In the genomic region with DNA sequence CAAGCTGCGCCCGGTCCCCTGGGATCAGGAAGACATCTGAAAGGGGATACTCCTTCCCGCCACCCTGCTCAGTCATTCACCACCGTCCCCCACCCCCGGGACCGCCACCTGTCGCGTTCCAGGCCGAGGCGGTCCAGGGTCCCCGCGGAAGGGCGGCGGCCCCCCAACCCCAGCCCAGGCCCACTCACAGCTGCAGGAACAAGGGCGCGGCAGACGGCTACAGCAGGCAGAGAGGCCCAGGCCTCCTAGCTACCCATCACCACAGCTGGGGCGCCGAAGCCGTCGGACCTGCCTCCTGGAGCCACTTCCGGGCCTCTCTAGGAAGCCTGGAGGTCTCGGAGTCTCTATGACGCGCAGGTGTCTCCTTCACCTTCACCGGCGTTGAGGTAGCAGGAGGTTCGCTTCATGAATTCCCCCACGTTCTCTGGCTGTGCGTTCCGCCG, we compare ENCODE assay signal across 9 cellular contexts. TPM values are rescaled to one million over a fixed set of nuclear protein-coding genes. Genes with fewer than 3 reads are reported as not detected.
DNase-seq lines count a peak whose midpoint lies in the region; ATAC-seq and TF ChIP-seq lines count a peak whose summit lies in the region.
"Had no signal": no experiment of that assay in that cellular context is flagged by ENCODE, and none has a peak within 500 bp of the region (broad histone marks: within the 10 kb centered on the region; RNA-seq: fewer than 3 reads in every experiment).

A gene with protein sequence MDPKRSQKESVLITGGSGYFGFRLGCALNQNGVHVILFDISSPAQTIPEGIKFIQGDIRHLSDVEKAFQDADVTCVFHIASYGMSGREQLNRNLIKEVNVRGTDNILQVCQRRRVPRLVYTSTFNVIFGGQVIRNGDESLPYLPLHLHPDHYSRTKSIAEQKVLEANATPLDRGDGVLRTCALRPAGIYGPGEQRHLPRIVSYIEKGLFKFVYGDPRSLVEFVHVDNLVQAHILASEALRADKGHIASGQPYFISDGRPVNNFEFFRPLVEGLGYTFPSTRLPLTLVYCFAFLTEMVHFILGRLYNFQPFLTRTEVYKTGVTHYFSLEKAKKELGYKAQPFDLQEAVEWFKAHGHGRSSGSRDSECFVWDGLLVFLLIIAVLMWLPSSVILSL (minus strand): TSS at position 272 of the 443 bp plus-strand sequence. CDS start 10,612 bp downstream, outside the sequence.

- peaks cover 31% of the 10 kb centered on the region for H3K36me3 Mint-ChIP-seq in activated CD4-positive, alpha-beta T cell treated with anti-CD3 and anti-CD28 coated beads for 36 hours (ENCODE audit: low read depth)

- no peak for DNase-seq in AG04450 (ENCODE audit: low read depth, low spot score)
- DNase-seq in GM20000 (ENCODE audit: low spot score) = peak; percentile 78
- peak; percentile 5 for DNase-seq in LHCN-M2 (ENCODE audit: low read depth)
- peak; percentile 82 for DNase-seq in activated CD4-positive, alpha-beta T cell treated with anti-CD3 and anti-CD28 coated beads for 36 hours
- peak; percentile 39 for DNase-seq in effector CD8-positive, alpha-beta T cell (lab: John Stamatoyannopoulos, UW)
- no peak for DNase-seq in sigmoid colon
- DNase-seq in NCI-H1048 (lab: John Stamatoyannopoulos, UW) = no peak
- no peak for DNase-seq in AML-193 (lab: John Stamatoyannopoulos, UW)

- no peak for TF ChIP-seq CTCF in AG04450 (IDR thresholded peaks at IDR 0.05; ENCODE audit: low read depth, low read length)
- no peak for TF ChIP-seq CTCF in GM20000 (IDR thresholded peaks at IDR 0.05; ENCODE audit: extremely low read depth, missing control alignments)
- no peak for TF ChIP-seq CTCF in sigmoid colon (IDR thresholded peaks at IDR 0.05)

- peak within 1 kb of the TSS; percentile 36 for H3K4me3 ChIP-seq in AG04450 (ENCODE audit: low read depth, low read length)
- H3K4me3 ChIP-seq in sigmoid colon = peak within 1 kb of the TSS; percentile 24 to 57 (median 46)

- WGBS in sigmoid colon, 2 donors = 7 to 10% methylated on average over 32 of the region's 32 CpGs

- peak; percentile 80 for ATAC-seq in activated CD4-positive, alpha-beta T cell treated with anti-CD3 and anti-CD28 coated beads for 36 hours

- H3K9me3 ChIP-seq in AG04450 (ENCODE audit: control insufficient read depth, insufficient read depth, low read length) (peaks cover 13% of the 10 kb centered on the region), sigmoid colon (peaks cover 0 to 8% (median 2%) of the 10 kb centered on the region in 4 donors)

- peaks cover 4% of the 10 kb centered on the region for H3K27me3 ChIP-seq in AG04450 (ENCODE audit: control insufficient read depth, insufficient read depth, low read length)
- no peaks in the 10 kb centered on the region for H3K27me3 ChIP-seq in sigmoid colon
- H3K27me3 ChIP-seq: BLaER1 treated with 17β-estradiol and CSF1 and Interleukin-3, amounts not matched to agents 10 nM and 100 nM had no signal

- intact Hi-C loops in activated CD4-positive, alpha-beta T cell treated with anti-CD3 and anti-CD28 coated beads for 36 hours (cut with DNase I, micrococcal nuclease) = loop anchor here in 1 of 2 experiments (1.0 to 2.0 kb wide), 2 partner anchors 159 to 182 kb away; partner anchors contain the start of gene MPHOSPH6
- intact Hi-C loops in sigmoid colon (cut with DNase I) = no loop called here

- H3K4me1 ChIP-seq in sigmoid colon = no peaks in the 10 kb centered on the region
- H3K4me1 ChIP-seq: BLaER1 treated with 17β-estradiol and CSF1 and Interleukin-3, amounts not matched to agents 10 nM and 100 nM had no signal

- no peak for TF ChIP-seq EP300 in sigmoid colon (IDR thresholded peaks at IDR 0.05)

- peaks cover 13% of the 10 kb centered on the region for H3K27me3 Mint-ChIP-seq in activated CD4-positive, alpha-beta T cell treated with anti-CD3 and anti-CD28 coated beads for 36 hours

- POLR2A ChIA-PET in AG04450 (lab: Yijun Ruan, JAX) = no interaction called here
- POLR2A ChIA-PET in activated CD4-positive, alpha-beta T cell treated with anti-CD3 and anti-CD28 coated beads for 36 hours (lab: Charles Lee) = no interaction called here

- CTCF ChIA-PET in AG04450 (lab: Charles Lee) = no interaction called here
- CTCF ChIA-PET in activated CD4-positive, alpha-beta T cell treated with anti-CD3 and anti-CD28 coated beads for 36 hours (lab: Charles Lee) = interaction anchor here (0.7 to 0.8 kb wide), 2 partner anchors 39 to 251 kb away, joined by 3 read pairs; no protein-coding TSS in a partner anchor

- no peaks in the 10 kb centered on the region for H3K36me3 ChIP-seq in sigmoid colon

- peak within 1 kb of the TSS; percentile 84 for H3K4me3 Mint-ChIP-seq in activated CD4-positive, alpha-beta T cell treated with anti-CD3 and anti-CD28 coated beads for 36 hours

- TF ChIP-seq POLR2A in sigmoid colon (IDR thresholded peaks at IDR 0.05) = no peak

- H3K27ac Mint-ChIP-seq in activated CD4-positive, alpha-beta T cell treated with anti-CD3 and anti-CD28 coated beads for 36 hours = peak within 1 kb of the TSS; percentile 93

- peaks cover 24% of the 10 kb centered on the region for H3K4me1 Mint-ChIP-seq in activated CD4-positive, alpha-beta T cell treated with anti-CD3 and anti-CD28 coated beads for 36 hours

- H3K27ac ChIP-seq in AG04450 (ENCODE audit: low read depth, low read length) = no peak within 1 kb of the TSS
- peak within 1 kb of the TSS in 1 of 4 donors; percentile 42 for H3K27ac ChIP-seq in sigmoid colon
- H3K27ac ChIP-seq: BLaER1 treated with 17β-estradiol and CSF1 and Interleukin-3, amounts not matched to agents 10 nM and 100 nM had no signal

- peaks cover 31% of the 10 kb centered on the region for H3K9me3 Mint-ChIP-seq in activated CD4-positive, alpha-beta T cell treated with anti-CD3 and anti-CD28 coated beads for 36 hours (ENCODE audit: low read depth)

RNA-seq across cellular contexts. Expression of the gene that starts here (rescaled TPM):
- polyA plus RNA-seq in AG04450 (2011; rRNA removed) = 0.99 and 1.4 TPM in 2 replicates
- polyA minus RNA-seq in AG04450 (2011; rRNA and poly(A)+ RNA removed) = 0.87 and 1.0 TPM in 2 replicates
- total RNA-seq in LHCN-M2 (2014; rRNA removed) = 0.38 and 0.80 TPM in 2 replicates
- polyA plus RNA-seq in LHCN-M2 (2012) = 2.7 TPM
- 1 to 10 TPM; 7.4 to 8.2 TPM for total RNA-seq in activated CD4-positive, alpha-beta T cell treated with anti-CD3 and anti-CD28 coated beads for 36 hours
- 1 to 10 TPM in 2 of 4 donors, under 1 TPM in 2; 0.49 to 2.2 (median 1.2) TPM for total RNA-seq in sigmoid colon
- 1 to 10 TPM in 2 of 3 donors, under 1 TPM in 1; 0.60 to 3.2 (median 1.7) TPM for polyA plus RNA-seq in sigmoid colon

Comparison
In these comparisons a context has a peak if more than half of its experiments do, and no peak if none do; other contexts are left out.
1. DNase-seq: peak in GM20000 (single experiment), LHCN-M2 (single experiment), activated CD4-positive, alpha-beta T cell treated with anti-CD3 and anti-CD28 coated beads for 36 hours (single experiment) and effector CD8-positive, alpha-beta T cell (single experiment); none in AG04450 (single experiment), sigmoid colon (single experiment), NCI-H1048 (single experiment) and AML-193 (0 of 2).